In genomic region chr19:6204212-6204611, GRCh38 we compare ENCODE assay signal across 2 cellular contexts.
TF ChIP-seq lines count a peak whose summit lies in the region.

No MANE protein-coding gene starts in this region.

TF ChIP-seq in A549, 52 proteins besides CTCF, POLR2A, EP300 and RAD21 (continued from another document):
- TF ChIP-seq, protein P1, sequence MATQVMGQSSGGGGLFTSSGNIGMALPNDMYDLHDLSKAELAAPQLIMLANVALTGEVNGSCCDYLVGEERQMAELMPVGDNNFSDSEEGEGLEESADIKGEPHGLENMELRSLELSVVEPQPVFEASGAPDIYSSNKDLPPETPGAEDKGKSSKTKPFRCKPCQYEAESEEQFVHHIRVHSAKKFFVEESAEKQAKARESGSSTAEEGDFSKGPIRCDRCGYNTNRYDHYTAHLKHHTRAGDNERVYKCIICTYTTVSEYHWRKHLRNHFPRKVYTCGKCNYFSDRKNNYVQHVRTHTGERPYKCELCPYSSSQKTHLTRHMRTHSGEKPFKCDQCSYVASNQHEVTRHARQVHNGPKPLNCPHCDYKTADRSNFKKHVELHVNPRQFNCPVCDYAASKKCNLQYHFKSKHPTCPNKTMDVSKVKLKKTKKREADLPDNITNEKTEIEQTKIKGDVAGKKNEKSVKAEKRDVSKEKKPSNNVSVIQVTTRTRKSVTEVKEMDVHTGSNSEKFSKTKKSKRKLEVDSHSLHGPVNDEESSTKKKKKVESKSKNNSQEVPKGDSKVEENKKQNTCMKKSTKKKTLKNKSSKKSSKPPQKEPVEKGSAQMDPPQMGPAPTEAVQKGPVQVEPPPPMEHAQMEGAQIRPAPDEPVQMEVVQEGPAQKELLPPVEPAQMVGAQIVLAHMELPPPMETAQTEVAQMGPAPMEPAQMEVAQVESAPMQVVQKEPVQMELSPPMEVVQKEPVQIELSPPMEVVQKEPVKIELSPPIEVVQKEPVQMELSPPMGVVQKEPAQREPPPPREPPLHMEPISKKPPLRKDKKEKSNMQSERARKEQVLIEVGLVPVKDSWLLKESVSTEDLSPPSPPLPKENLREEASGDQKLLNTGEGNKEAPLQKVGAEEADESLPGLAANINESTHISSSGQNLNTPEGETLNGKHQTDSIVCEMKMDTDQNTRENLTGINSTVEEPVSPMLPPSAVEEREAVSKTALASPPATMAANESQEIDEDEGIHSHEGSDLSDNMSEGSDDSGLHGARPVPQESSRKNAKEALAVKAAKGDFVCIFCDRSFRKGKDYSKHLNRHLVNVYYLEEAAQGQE (IDR thresholded peaks at IDR 0.05): no peak
- TF ChIP-seq FOXS1 (CRISPR knock-in tag; IDR thresholded peaks at IDR 0.05) (no peak), CBX8 (IDR thresholded peaks at IDR 0.05) (no peak), HOXA7 (CRISPR knock-in tag; IDR thresholded peaks at IDR 0.05) (no peak), MAFK (IDR thresholded peaks at IDR 0.05; ENCODE audit: partially characterized antibody) (no peak), BHLHE40 (IDR thresholded peaks at IDR 0.05; ENCODE audit: low read depth, low read length) (no peak), TFCP2L1 (CRISPR knock-in tag; IDR thresholded peaks at IDR 0.05) (no peak), HOXB13 (CRISPR knock-in tag; IDR thresholded peaks at IDR 0.05; ENCODE audit: low read depth) (no peak), RARB (CRISPR knock-in tag; IDR thresholded peaks at IDR 0.05) (no peak), NPAS2 (CRISPR knock-in tag; IDR thresholded peaks at IDR 0.05; ENCODE audit: borderline replicate concordance) (no peak), CHD2 (IDR thresholded peaks at IDR 0.05; ENCODE audit: low read length, partially characterized antibody) (no peak), HOXB5 (CRISPR knock-in tag; IDR thresholded peaks at IDR 0.05) (no peak), EHF (CRISPR knock-in tag; IDR thresholded peaks at IDR 0.05) (no peak)

TF ChIP-seq in K562, 482 proteins besides CTCF, POLR2A, EP300 and RAD21 (continued from another document):
- no peak for TF ChIP-seq TSHZ1 (CRISPR knock-in tag; IDR thresholded peaks at IDR 0.05)
- no peak for TF ChIP-seq ELK3 (CRISPR knock-in tag; IDR thresholded peaks at IDR 0.05)
- no peak for TF ChIP-seq CCNT2 (IDR thresholded peaks at IDR 0.05; ENCODE audit: borderline replicate concordance, extremely low read depth, insufficient read length, low read depth, low read length)
TF ChIP-seq in K562: peak in this region for 0.
